In the genomic region with DNA sequence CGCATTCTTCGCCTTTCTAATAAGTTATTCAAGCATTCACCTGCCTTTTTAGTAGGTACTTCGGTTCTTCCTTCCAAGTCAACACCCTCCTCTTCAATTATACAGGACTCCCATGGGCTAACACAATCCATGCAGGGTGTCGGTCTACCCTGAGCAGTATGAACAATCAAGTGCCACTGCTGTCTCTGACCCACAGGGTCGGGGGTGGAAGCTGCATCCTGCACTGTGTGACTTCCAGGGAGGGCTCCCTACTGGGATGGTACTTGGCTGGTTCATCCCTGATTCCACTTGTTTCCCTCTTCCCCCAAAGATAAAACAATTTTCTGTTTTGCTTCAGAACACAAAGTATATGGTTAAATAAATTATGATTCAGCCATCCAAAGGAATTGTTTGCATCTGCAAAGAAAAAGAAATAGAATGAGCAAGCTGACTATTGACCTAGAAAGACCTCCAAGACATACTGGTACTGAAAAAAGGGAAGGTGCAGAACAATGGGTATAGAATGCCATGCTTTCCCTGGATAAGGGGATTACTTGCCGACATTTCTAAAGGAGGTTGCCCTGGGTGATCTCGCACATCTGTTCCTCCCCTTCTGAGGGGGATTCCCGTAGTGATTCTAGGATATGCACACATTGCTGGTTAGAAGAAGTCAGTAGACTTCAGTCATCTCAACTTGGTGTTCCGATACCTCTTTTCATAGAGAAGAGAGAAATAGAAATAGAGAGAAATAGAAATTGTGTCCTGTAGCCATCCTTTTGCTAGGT, we compare ENCODE assay signal across 1 cellular context.
TF ChIP-seq lines count a peak whose summit lies in the region.

No MANE protein-coding gene starts in this region.

TF ChIP-seq in IMR-90, 13 proteins besides CTCF, POLR2A, EP300 and RAD21:
- TF ChIP-seq MAZ (IDR thresholded peaks at IDR 0.05; ENCODE audit: borderline replicate concordance, low read depth, low read length) (no peak), RCOR1 (IDR thresholded peaks at IDR 0.05; ENCODE audit: insufficient replicate concordance, low read length) (no peak), FOS (IDR thresholded peaks at IDR 0.05; ENCODE audit: low read depth, low read length) (no peak), MXI1 (IDR thresholded peaks at IDR 0.05; ENCODE audit: borderline replicate concordance, low read depth, low read length) (no peak), CEBPB (IDR thresholded peaks at IDR 0.05; ENCODE audit: low read depth, low read length) (no peak), BHLHE40 (IDR thresholded peaks at IDR 0.05; ENCODE audit: low read depth, low read length) (no peak), RFX5 (IDR thresholded peaks at IDR 0.05; ENCODE audit: low read depth, low read length) (no peak), MAFK (IDR thresholded peaks at IDR 0.05; ENCODE audit: low read depth, low read length) (no peak), SMC3 (IDR thresholded peaks at IDR 0.05; ENCODE audit: low read depth, low read length) (no peak), CHD1 (IDR thresholded peaks at IDR 0.05; ENCODE audit: low read depth, low read length) (no peak), NFE2L2 (IDR thresholded peaks at IDR 0.05; ENCODE audit: low read depth, low read length) (no peak)
- TF ChIP-seq, protein P1, sequence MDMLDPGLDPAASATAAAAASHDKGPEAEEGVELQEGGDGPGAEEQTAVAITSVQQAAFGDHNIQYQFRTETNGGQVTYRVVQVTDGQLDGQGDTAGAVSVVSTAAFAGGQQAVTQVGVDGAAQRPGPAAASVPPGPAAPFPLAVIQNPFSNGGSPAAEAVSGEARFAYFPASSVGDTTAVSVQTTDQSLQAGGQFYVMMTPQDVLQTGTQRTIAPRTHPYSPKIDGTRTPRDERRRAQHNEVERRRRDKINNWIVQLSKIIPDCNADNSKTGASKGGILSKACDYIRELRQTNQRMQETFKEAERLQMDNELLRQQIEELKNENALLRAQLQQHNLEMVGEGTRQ (IDR thresholded peaks at IDR 0.05; ENCODE audit: low read depth, low read length): no peak
- TF ChIP-seq, protein P2, sequence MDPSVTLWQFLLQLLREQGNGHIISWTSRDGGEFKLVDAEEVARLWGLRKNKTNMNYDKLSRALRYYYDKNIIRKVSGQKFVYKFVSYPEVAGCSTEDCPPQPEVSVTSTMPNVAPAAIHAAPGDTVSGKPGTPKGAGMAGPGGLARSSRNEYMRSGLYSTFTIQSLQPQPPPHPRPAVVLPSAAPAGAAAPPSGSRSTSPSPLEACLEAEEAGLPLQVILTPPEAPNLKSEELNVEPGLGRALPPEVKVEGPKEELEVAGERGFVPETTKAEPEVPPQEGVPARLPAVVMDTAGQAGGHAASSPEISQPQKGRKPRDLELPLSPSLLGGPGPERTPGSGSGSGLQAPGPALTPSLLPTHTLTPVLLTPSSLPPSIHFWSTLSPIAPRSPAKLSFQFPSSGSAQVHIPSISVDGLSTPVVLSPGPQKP (IDR thresholded peaks at IDR 0.05; ENCODE audit: borderline replicate concordance, low read depth, low read length): no peak
